Comparison of ENCODE assay signal across 22 cellular contexts in genomic region chr1:213111502-213111901, GRCh38.
"Had no signal": no experiment of that assay in that cellular context is flagged by ENCODE, and none has a peak within 500 bp of the region (broad histone marks: within the 10 kb centered on the region; RNA-seq: fewer than 3 reads in every experiment).

No MANE protein-coding gene starts in this region.

- H3K27me3 ChIP-seq: esophagus squamous epithelium, right atrium auricular region, tibial nerve had no signal

- ATAC-seq: activated CD8-positive, alpha-beta T cell treated with anti-CD3 and anti-CD28 coated beads for 36 hours; activated T-cell treated with anti-CD3 and anti-CD28 coated beads, Interleukin-2, amount 50 U/mL, for 72 hours; left cardiac atrium had no signal

- H3K27ac ChIP-seq: epithelial cell of prostate, esophagus squamous epithelium, right atrium auricular region, tibial nerve had no signal

- H3K9me3 ChIP-seq: esophagus squamous epithelium, right atrium auricular region, tibial nerve had no signal

- FAIRE-seq: bronchial epithelial cell had no signal

- H3K4me3 ChIP-seq: esophagus squamous epithelium, right atrium auricular region, tibial nerve had no signal

- DNase-seq: activated CD4-positive, alpha-beta T cell treated with anti-CD3 and anti-CD28 coated beads for 1 hour; activated naive CD4-positive, alpha-beta T cell; activated T-cell treated with anti-CD3 and anti-CD28 coated beads, Interleukin-2, amount 50 U/mL, for 72 hours; anterior cingulate cortex; dermis blood vessel endothelial cell; effector CD4-positive, alpha-beta T cell; esophagus squamous epithelium; foreskin melanocyte; islet precursor cell; left cardiac atrium; mammary epithelial cell; nucleus accumbens; stimulated activated CD4-positive, alpha-beta T cell treated with anti-CD3 and anti-CD28 coated beads, Interleukin-15, amount 100 ng/mL, for 24 hours; stimulated activated CD4-positive, alpha-beta T cell treated with anti-CD3 and anti-CD28 coated beads, Interleukin-2, amount 100 ng/mL, for 24 hours; stimulated activated naive B cell treated with anti-CD40 and anti-IgM and Interleukin-4, amounts not matched to agents 10 μg/mL and 1 μg/mL and 100 μg/mL, for 72 hours; SW 1271; T1000 had no signal
